Comparison of ENCODE assay signal across 1 cellular context in the genomic region with DNA sequence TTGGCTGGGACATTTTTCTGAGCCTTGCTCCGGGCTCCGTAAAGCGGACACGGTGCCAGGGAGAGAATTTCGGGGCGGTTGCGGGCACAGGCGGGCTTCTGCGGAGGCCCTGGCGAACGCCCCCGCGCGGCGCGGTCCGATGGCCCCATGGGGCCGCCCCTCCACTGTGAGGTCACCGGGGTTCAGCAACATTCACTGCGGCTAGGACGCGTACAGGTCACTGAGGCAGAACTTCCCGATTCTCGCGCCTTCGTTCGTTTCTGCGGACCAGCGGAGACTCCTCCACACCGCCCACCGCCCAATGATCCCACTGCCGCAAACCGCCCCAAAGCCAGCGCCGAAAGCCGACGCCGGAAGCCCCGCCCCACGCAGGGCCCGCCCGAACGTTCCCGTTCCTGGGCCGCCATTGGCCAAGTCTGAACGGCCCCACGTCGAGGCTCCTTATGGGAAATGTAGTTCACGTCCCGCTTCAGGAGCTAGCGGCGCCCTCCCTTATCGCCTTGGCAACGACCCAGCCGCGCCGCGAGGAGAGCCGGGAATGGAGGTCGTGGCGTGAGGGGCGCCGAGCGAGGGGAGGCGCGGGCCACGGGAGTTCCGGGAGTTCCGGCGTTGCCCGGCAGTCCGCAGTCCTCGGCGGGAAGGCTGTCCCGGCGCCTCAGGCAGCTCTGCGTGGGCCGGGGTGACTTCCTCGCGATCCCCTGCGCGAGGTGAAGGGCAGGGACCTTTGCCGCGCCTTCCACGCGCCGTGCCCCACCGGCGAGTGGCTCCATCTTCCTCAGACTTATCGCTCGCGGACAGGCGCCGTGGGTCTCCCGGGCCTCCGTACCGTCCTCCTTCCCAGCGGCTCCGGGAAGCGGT.
TF ChIP-seq lines count a peak whose summit lies in the region.

A gene (plus strand): TSS at position 498 of the 858 bp plus-strand sequence. CDS start 499 bp downstream, outside the sequence.

TF ChIP-seq in K562, 482 proteins besides CTCF, POLR2A, EP300 and RAD21 (continued from another document and continues in another):
- TF ChIP-seq, protein P1, sequence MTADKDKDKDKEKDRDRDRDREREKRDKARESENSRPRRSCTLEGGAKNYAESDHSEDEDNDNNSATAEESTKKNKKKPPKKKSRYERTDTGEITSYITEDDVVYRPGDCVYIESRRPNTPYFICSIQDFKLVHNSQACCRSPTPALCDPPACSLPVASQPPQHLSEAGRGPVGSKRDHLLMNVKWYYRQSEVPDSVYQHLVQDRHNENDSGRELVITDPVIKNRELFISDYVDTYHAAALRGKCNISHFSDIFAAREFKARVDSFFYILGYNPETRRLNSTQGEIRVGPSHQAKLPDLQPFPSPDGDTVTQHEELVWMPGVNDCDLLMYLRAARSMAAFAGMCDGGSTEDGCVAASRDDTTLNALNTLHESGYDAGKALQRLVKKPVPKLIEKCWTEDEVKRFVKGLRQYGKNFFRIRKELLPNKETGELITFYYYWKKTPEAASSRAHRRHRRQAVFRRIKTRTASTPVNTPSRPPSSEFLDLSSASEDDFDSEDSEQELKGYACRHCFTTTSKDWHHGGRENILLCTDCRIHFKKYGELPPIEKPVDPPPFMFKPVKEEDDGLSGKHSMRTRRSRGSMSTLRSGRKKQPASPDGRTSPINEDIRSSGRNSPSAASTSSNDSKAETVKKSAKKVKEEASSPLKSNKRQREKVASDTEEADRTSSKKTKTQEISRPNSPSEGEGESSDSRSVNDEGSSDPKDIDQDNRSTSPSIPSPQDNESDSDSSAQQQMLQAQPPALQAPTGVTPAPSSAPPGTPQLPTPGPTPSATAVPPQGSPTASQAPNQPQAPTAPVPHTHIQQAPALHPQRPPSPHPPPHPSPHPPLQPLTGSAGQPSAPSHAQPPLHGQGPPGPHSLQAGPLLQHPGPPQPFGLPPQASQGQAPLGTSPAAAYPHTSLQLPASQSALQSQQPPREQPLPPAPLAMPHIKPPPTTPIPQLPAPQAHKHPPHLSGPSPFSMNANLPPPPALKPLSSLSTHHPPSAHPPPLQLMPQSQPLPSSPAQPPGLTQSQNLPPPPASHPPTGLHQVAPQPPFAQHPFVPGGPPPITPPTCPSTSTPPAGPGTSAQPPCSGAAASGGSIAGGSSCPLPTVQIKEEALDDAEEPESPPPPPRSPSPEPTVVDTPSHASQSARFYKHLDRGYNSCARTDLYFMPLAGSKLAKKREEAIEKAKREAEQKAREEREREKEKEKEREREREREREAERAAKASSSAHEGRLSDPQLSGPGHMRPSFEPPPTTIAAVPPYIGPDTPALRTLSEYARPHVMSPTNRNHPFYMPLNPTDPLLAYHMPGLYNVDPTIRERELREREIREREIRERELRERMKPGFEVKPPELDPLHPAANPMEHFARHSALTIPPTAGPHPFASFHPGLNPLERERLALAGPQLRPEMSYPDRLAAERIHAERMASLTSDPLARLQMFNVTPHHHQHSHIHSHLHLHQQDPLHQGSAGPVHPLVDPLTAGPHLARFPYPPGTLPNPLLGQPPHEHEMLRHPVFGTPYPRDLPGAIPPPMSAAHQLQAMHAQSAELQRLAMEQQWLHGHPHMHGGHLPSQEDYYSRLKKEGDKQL (CRISPR knock-in tag; IDR thresholded peaks at IDR 0.05; ENCODE audit: borderline replicate concordance) = no peak
- TF ChIP-seq KAT2B (IDR thresholded peaks at IDR 0.05; ENCODE audit: low read depth, low read length) (no peak), RNF2 (IDR thresholded peaks at IDR 0.05) (peak; percentile 32; the same call in 1 of the 2 replicates), ZC3H8 (IDR thresholded peaks at IDR 0.05) (no peak), PHTF2 (CRISPR knock-in tag; IDR thresholded peaks at IDR 0.05) (no peak), RAD51 (IDR thresholded peaks at IDR 0.05; ENCODE audit: borderline replicate concordance, low read depth) (no peak), ZNF699 (CRISPR knock-in tag; IDR thresholded peaks at IDR 0.05; ENCODE audit: insufficient replicate concordance) (no peak), SP2 (IDR thresholded peaks at IDR 0.05; ENCODE audit: extremely low read depth, low read depth, low read length, poor library complexity, severe bottlenecking) (peak; percentile 61), TFAM (CRISPR knock-in tag; conservative IDR thresholded peaks at IDR 0.05) (no peak), ZNF134 (CRISPR knock-in tag; conservative IDR thresholded peaks at IDR 0.05) (no peak), PHF8 (IDR thresholded peaks at IDR 0.05; ENCODE audit: borderline replicate concordance, low read length) (peak; percentile 85), SETDB1 (IDR thresholded peaks at IDR 0.05; ENCODE audit: low read length) (no peak), FOXJ3 (CRISPR knock-in tag; IDR thresholded peaks at IDR 0.05) (no peak), ZNF408 (CRISPR knock-in tag; IDR thresholded peaks at IDR 0.05; ENCODE audit: low read depth) (no peak), ZSCAN32 (CRISPR knock-in tag; IDR thresholded peaks at IDR 0.05) (no peak), XRCC3 (IDR thresholded peaks at IDR 0.05) (no peak), HIVEP1 (CRISPR knock-in tag; IDR thresholded peaks at IDR 0.05) (no peak), ZNF274 (IDR thresholded peaks at IDR 0.05; ENCODE audit: borderline replicate concordance, low read depth, low read length) (no peak), ZNF174 (CRISPR knock-in tag; IDR thresholded peaks at IDR 0.05) (no peak), PRPF4 (IDR thresholded peaks at IDR 0.05; ENCODE audit: insufficient read depth, low read depth, low read length, poor library complexity, severe bottlenecking) (peak; percentile 25), MTA2 (IDR thresholded peaks at IDR 0.05; ENCODE audit: low read depth) (no peak), XRCC5 (IDR thresholded peaks at IDR 0.05; ENCODE audit: low read depth, low read length) (0 out of 2 replicates have a peak, but pooled peaks have one; percentile 7), PTRF (tag; IDR thresholded peaks at IDR 0.05) (no peak), FOXA3 (CRISPR knock-in tag; conservative IDR thresholded peaks at IDR 0.05 in 1 of 2, IDR thresholded peaks at IDR 0.05 in 1 of 2) (0 out of 4 replicates have a peak, but pooled peaks of 1 of the 2 experiments have one; percentile 51), CREB1 (IDR thresholded peaks at IDR 0.05) (peak; percentile 66), CREB1 (CRISPR knock-in tag; IDR thresholded peaks at IDR 0.05) (peak; percentile 77; the same call in 1 of the 2 replicates), CREBBP (IDR thresholded peaks at IDR 0.05; ENCODE audit: low read depth, low read length) (no peak)
- TF ChIP-seq, protein P2, sequence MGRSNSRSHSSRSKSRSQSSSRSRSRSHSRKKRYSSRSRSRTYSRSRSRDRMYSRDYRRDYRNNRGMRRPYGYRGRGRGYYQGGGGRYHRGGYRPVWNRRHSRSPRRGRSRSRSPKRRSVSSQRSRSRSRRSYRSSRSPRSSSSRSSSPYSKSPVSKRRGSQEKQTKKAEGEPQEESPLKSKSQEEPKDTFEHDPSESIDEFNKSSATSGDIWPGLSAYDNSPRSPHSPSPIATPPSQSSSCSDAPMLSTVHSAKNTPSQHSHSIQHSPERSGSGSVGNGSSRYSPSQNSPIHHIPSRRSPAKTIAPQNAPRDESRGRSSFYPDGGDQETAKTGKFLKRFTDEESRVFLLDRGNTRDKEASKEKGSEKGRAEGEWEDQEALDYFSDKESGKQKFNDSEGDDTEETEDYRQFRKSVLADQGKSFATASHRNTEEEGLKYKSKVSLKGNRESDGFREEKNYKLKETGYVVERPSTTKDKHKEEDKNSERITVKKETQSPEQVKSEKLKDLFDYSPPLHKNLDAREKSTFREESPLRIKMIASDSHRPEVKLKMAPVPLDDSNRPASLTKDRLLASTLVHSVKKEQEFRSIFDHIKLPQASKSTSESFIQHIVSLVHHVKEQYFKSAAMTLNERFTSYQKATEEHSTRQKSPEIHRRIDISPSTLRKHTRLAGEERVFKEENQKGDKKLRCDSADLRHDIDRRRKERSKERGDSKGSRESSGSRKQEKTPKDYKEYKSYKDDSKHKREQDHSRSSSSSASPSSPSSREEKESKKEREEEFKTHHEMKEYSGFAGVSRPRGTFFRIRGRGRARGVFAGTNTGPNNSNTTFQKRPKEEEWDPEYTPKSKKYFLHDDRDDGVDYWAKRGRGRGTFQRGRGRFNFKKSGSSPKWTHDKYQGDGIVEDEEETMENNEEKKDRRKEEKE (IDR thresholded peaks at IDR 0.05; ENCODE audit: borderline replicate concordance in 1 of 2, control insufficient read depth in 1 of 2, low read depth in 2 of 2, low read length in 1 of 2) = no peak
- TF ChIP-seq, protein P3, sequence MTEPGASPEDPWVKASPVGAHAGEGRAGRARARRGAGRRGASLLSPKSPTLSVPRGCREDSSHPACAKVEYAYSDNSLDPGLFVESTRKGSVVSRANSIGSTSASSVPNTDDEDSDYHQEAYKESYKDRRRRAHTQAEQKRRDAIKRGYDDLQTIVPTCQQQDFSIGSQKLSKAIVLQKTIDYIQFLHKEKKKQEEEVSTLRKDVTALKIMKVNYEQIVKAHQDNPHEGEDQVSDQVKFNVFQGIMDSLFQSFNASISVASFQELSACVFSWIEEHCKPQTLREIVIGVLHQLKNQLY (CRISPR knock-in tag; conservative IDR thresholded peaks at IDR 0.05) = no peak
- TF ChIP-seq, protein P4, sequence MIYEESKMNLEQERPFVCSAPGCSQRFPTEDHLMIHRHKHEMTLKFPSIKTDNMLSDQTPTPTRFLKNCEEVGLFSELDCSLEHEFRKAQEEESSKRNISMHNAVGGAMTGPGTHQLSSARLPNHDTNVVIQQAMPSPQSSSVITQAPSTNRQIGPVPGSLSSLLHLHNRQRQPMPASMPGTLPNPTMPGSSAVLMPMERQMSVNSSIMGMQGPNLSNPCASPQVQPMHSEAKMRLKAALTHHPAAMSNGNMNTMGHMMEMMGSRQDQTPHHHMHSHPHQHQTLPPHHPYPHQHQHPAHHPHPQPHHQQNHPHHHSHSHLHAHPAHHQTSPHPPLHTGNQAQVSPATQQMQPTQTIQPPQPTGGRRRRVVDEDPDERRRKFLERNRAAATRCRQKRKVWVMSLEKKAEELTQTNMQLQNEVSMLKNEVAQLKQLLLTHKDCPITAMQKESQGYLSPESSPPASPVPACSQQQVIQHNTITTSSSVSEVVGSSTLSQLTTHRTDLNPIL (CRISPR knock-in tag; IDR thresholded peaks at IDR 0.05) = no peak
- TF ChIP-seq, protein P5, sequence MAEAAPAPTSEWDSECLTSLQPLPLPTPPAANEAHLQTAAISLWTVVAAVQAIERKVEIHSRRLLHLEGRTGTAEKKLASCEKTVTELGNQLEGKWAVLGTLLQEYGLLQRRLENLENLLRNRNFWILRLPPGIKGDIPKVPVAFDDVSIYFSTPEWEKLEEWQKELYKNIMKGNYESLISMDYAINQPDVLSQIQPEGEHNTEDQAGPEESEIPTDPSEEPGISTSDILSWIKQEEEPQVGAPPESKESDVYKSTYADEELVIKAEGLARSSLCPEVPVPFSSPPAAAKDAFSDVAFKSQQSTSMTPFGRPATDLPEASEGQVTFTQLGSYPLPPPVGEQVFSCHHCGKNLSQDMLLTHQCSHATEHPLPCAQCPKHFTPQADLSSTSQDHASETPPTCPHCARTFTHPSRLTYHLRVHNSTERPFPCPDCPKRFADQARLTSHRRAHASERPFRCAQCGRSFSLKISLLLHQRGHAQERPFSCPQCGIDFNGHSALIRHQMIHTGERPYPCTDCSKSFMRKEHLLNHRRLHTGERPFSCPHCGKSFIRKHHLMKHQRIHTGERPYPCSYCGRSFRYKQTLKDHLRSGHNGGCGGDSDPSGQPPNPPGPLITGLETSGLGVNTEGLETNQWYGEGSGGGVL (CRISPR knock-in tag; IDR thresholded peaks at IDR 0.05) = no peak
- TF ChIP-seq, protein P6, sequence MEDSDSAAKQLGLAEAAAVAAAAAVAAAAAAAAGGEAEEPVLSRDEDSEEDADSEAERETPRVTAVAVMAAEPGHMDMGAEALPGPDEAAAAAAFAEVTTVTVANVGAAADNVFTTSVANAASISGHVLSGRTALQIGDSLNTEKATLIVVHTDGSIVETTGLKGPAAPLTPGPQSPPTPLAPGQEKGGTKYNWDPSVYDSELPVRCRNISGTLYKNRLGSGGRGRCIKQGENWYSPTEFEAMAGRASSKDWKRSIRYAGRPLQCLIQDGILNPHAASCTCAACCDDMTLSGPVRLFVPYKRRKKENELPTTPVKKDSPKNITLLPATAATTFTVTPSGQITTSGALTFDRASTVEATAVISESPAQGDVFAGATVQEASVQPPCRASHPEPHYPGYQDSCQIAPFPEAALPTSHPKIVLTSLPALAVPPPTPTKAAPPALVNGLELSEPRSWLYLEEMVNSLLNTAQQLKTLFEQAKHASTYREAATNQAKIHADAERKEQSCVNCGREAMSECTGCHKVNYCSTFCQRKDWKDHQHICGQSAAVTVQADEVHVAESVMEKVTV (CRISPR knock-in tag; IDR thresholded peaks at IDR 0.05) = 0 out of 2 replicates have a peak, but pooled peaks have one; percentile 1
- TF ChIP-seq, protein P7, sequence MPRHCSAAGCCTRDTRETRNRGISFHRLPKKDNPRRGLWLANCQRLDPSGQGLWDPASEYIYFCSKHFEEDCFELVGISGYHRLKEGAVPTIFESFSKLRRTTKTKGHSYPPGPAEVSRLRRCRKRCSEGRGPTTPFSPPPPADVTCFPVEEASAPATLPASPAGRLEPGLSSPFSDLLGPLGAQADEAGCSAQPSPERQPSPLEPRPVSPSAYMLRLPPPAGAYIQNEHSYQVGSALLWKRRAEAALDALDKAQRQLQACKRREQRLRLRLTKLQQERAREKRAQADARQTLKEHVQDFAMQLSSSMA (CRISPR knock-in tag; IDR thresholded peaks at IDR 0.05) = 0 out of 2 replicates have a peak, but pooled peaks have one; percentile 61
